Comparison of ENCODE assay signal across 20 cellular contexts in genomic region chr3:171200052-171201029, GRCh38.
DNase-seq lines count a peak whose midpoint lies in the region; ATAC-seq and TF ChIP-seq lines count a peak whose summit lies in the region.
"Had no signal": no experiment of that assay in that cellular context is flagged by ENCODE, and none has a peak within 500 bp of the region (broad histone marks: within the 10 kb centered on the region; RNA-seq: fewer than 3 reads in every experiment).

No MANE protein-coding gene starts in this region.

- DNase-seq in SKM-1 treated with dmso at 0.1 percent for 144 hours (lab: John Stamatoyannopoulos, UW; ENCODE audit: unreplicated experiment), result peak; percentile 13
- no peak for DNase-seq in SKM-1 (lab: John Stamatoyannopoulos, UW; ENCODE audit: unreplicated experiment)
- peak; percentile 23 for DNase-seq in NOMO-1 treated with dmso at 0.1 percent for 144 hours (lab: John Stamatoyannopoulos, UW; ENCODE audit: unreplicated experiment)
- peak; percentile 62 for DNase-seq in choroid plexus epithelial cell (ENCODE audit: low read depth)
- peak; percentile 62 for DNase-seq in renal cortical epithelial cell (ENCODE audit: low read depth)
- no peak for DNase-seq in upper lobe of left lung
- DNase-seq: 8988T; activated CD8-positive, alpha-beta T cell treated with anti-CD3 and anti-CD28 coated beads for 36 hours; activated naive CD4-positive, alpha-beta T cell treated with anti-CD3 and anti-CD28 coated beads for 36 hours; DND-41; effector memory CD8-positive, alpha-beta T cell; heart left ventricle; lower lobe of right lung; NCI-H187; occipital lobe; T-helper 9 cell had no signal

- H3K9me3 ChIP-seq in upper lobe of left lung, result no peaks in the 10 kb centered on the region
- H3K9me3 ChIP-seq: ascending aorta, heart left ventricle, lower lobe of right lung, vagina had no signal

- no peak for TF ChIP-seq CTCF in choroid plexus epithelial cell (conservative IDR thresholded peaks at IDR 0.05; ENCODE audit: low read depth, low read length)
- TF ChIP-seq CTCF in upper lobe of left lung (IDR thresholded peaks at IDR 0.05), result no peak

- peaks cover 0 to 7% (median 0%) of the 10 kb centered on the region in 4 donors for H3K4me1 ChIP-seq in upper lobe of left lung
- H3K4me1 ChIP-seq: ascending aorta, lower lobe of right lung, vagina had no signal

- no peak for TF ChIP-seq POLR2A in upper lobe of left lung (IDR thresholded peaks at IDR 0.05)

- no peak for TF ChIP-seq EP300 in upper lobe of left lung (IDR thresholded peaks at IDR 0.05)

- no peaks in the 10 kb centered on the region for H3K36me3 ChIP-seq in upper lobe of left lung
- H3K36me3 ChIP-seq: ascending aorta, heart left ventricle, lower lobe of right lung, vagina had no signal

- H3K4me3 ChIP-seq in choroid plexus epithelial cell (ENCODE audit: low read depth, low read length), result no peak overlapping the region
- no peak overlapping the region for H3K4me3 ChIP-seq in upper lobe of left lung
- H3K4me3 ChIP-seq: ascending aorta, heart left ventricle, lower lobe of right lung, vagina had no signal

- no peak overlapping the region for H3K27ac ChIP-seq in upper lobe of left lung
- H3K27ac ChIP-seq: ascending aorta, lower lobe of right lung, vagina had no signal

- ATAC-seq in upper lobe of left lung (ENCODE audit: low FRiP score in 2 of 2), result no peak
- ATAC-seq in esophagus mucosa, result no peak
- no peak for ATAC-seq in GM18517 (IDR thresholded peaks at IDR 0.05; ENCODE audit: unreplicated experiment)
- ATAC-seq: activated CD8-positive, alpha-beta T cell treated with anti-CD3 and anti-CD28 coated beads for 36 hours; effector memory CD8-positive, alpha-beta T cell; heart left ventricle; lower lobe of right lung had no signal

- no peaks in the 10 kb centered on the region for H3K27me3 ChIP-seq in upper lobe of left lung
- H3K27me3 ChIP-seq: ascending aorta, heart left ventricle, vagina had no signal

- 63 to 78% methylated on average over 4 of the region's 4 CpGs for WGBS in upper lobe of left lung, 2 donors

Comparison
In these comparisons a context has a peak if more than half of its experiments do, and no peak if none do; other contexts are left out.
1. DNase-seq: peak in SKM-1 treated with dmso at 0.1 percent for 144 hours (single experiment), NOMO-1 treated with dmso at 0.1 percent for 144 hours (single experiment), choroid plexus epithelial cell (single experiment) and renal cortical epithelial cell (single experiment); none in SKM-1 (single experiment) and upper lobe of left lung (0 of 2).